In the genomic region with DNA sequence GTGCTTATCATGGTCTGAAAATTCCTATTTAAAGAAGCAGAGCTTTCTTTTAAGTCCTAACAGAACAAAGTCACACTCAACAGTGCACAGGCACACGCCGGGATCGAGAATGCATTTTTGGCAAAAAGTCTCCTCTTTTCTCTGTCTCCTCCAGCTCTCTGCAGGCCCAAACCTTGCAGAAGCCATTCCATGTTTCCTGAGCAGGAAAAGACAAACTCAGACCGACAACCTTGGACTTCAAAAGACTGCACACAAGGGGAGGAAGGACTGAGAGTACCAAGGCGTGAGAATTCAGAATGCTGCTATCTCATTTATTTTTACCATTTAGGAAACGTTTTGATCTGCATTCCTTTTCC, we compare ENCODE assay signal across 2 cellular contexts.
TF ChIP-seq lines count a peak whose summit lies in the region.

No MANE protein-coding gene starts in this region.

TF ChIP-seq in GM23338, 12 proteins besides CTCF, POLR2A, EP300 and RAD21 (continued from another document):
- TF ChIP-seq, protein P1, sequence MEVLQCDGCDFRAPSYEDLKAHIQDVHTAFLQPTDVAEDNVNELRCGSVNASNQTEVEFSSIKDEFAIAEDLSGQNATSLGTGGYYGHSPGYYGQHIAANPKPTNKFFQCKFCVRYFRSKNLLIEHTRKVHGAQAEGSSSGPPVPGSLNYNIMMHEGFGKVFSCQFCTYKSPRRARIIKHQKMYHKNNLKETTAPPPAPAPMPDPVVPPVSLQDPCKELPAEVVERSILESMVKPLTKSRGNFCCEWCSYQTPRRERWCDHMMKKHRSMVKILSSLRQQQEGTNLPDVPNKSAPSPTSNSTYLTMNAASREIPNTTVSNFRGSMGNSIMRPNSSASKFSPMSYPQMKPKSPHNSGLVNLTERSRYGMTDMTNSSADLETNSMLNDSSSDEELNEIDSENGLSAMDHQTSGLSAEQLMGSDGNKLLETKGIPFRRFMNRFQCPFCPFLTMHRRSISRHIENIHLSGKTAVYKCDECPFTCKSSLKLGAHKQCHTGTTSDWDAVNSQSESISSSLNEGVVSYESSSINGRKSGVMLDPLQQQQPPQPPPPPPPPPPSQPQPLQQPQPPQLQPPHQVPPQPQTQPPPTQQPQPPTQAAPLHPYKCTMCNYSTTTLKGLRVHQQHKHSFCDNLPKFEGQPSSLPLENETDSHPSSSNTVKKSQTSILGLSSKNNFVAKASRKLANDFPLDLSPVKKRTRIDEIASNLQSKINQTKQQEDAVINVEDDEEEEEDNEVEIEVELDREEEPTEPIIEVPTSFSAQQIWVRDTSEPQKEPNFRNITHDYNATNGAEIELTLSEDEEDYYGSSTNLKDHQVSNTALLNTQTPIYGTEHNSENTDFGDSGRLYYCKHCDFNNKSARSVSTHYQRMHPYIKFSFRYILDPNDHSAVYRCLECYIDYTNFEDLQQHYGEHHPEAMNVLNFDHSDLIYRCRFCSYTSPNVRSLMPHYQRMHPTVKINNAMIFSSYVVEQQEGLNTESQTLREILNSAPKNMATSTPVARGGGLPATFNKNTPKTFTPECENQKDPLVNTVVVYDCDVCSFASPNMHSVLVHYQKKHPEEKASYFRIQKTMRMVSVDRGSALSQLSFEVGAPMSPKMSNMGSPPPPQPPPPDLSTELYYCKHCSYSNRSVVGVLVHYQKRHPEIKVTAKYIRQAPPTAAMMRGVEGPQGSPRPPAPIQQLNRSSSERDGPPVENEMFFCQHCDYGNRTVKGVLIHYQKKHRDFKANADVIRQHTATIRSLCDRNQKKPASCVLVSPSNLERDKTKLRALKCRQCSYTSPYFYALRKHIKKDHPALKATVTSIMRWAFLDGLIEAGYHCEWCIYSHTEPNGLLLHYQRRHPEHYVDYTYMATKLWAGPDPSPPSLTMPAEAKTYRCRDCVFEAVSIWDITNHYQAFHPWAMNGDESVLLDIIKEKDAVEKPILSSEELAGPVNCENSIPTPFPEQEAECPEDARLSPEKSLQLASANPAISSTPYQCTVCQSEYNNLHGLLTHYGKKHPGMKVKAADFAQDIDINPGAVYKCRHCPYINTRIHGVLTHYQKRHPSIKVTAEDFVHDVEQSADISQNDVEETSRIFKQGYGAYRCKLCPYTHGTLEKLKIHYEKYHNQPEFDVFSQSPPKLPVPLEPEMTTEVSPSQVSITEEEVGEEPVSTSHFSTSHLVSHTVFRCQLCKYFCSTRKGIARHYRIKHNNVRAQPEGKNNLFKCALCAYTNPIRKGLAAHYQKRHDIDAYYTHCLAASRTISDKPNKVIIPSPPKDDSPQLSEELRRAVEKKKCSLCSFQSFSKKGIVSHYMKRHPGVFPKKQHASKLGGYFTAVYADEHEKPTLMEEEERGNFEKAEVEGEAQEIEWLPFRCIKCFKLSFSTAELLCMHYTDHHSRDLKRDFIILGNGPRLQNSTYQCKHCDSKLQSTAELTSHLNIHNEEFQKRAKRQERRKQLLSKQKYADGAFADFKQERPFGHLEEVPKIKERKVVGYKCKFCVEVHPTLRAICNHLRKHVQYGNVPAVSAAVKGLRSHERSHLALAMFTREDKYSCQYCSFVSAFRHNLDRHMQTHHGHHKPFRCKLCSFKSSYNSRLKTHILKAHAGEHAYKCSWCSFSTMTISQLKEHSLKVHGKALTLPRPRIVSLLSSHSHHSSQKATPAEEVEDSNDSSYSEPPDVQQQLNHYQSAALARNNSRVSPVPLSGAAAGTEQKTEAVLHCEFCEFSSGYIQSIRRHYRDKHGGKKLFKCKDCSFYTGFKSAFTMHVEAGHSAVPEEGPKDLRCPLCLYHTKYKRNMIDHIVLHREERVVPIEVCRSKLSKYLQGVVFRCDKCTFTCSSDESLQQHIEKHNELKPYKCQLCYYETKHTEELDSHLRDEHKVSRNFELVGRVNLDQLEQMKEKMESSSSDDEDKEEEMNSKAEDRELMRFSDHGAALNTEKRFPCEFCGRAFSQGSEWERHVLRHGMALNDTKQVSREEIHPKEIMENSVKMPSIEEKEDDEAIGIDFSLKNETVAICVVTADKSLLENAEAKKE (CRISPR knock-in tag; IDR thresholded peaks at IDR 0.05), result no peak
- no peak for TF ChIP-seq JUNB (IDR thresholded peaks at IDR 0.05; ENCODE audit: unreplicated experiment)
- TF ChIP-seq ZNF331 (CRISPR knock-in tag; IDR thresholded peaks at IDR 0.05; ENCODE audit: low read depth), result no peak
- TF ChIP-seq EZH2phosphoT487 (IDR thresholded peaks at IDR 0.05; ENCODE audit: unreplicated experiment), result no peak
- TF ChIP-seq, protein P2, sequence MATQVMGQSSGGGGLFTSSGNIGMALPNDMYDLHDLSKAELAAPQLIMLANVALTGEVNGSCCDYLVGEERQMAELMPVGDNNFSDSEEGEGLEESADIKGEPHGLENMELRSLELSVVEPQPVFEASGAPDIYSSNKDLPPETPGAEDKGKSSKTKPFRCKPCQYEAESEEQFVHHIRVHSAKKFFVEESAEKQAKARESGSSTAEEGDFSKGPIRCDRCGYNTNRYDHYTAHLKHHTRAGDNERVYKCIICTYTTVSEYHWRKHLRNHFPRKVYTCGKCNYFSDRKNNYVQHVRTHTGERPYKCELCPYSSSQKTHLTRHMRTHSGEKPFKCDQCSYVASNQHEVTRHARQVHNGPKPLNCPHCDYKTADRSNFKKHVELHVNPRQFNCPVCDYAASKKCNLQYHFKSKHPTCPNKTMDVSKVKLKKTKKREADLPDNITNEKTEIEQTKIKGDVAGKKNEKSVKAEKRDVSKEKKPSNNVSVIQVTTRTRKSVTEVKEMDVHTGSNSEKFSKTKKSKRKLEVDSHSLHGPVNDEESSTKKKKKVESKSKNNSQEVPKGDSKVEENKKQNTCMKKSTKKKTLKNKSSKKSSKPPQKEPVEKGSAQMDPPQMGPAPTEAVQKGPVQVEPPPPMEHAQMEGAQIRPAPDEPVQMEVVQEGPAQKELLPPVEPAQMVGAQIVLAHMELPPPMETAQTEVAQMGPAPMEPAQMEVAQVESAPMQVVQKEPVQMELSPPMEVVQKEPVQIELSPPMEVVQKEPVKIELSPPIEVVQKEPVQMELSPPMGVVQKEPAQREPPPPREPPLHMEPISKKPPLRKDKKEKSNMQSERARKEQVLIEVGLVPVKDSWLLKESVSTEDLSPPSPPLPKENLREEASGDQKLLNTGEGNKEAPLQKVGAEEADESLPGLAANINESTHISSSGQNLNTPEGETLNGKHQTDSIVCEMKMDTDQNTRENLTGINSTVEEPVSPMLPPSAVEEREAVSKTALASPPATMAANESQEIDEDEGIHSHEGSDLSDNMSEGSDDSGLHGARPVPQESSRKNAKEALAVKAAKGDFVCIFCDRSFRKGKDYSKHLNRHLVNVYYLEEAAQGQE (IDR thresholded peaks at IDR 0.05; ENCODE audit: unreplicated experiment), result no peak

TF ChIP-seq in WTC11, 78 proteins besides CTCF, POLR2A, EP300 and RAD21 (continued from another document):
- TF ChIP-seq, protein P3, sequence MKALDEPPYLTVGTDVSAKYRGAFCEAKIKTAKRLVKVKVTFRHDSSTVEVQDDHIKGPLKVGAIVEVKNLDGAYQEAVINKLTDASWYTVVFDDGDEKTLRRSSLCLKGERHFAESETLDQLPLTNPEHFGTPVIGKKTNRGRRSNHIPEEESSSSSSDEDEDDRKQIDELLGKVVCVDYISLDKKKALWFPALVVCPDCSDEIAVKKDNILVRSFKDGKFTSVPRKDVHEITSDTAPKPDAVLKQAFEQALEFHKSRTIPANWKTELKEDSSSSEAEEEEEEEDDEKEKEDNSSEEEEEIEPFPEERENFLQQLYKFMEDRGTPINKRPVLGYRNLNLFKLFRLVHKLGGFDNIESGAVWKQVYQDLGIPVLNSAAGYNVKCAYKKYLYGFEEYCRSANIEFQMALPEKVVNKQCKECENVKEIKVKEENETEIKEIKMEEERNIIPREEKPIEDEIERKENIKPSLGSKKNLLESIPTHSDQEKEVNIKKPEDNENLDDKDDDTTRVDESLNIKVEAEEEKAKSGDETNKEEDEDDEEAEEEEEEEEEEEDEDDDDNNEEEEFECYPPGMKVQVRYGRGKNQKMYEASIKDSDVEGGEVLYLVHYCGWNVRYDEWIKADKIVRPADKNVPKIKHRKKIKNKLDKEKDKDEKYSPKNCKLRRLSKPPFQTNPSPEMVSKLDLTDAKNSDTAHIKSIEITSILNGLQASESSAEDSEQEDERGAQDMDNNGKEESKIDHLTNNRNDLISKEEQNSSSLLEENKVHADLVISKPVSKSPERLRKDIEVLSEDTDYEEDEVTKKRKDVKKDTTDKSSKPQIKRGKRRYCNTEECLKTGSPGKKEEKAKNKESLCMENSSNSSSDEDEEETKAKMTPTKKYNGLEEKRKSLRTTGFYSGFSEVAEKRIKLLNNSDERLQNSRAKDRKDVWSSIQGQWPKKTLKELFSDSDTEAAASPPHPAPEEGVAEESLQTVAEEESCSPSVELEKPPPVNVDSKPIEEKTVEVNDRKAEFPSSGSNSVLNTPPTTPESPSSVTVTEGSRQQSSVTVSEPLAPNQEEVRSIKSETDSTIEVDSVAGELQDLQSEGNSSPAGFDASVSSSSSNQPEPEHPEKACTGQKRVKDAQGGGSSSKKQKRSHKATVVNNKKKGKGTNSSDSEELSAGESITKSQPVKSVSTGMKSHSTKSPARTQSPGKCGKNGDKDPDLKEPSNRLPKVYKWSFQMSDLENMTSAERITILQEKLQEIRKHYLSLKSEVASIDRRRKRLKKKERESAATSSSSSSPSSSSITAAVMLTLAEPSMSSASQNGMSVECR (CRISPR knock-in tag; IDR thresholded peaks at IDR 0.05; ENCODE audit: borderline replicate concordance), result no peak
- no peak for TF ChIP-seq ESRRA (CRISPR knock-in tag; IDR thresholded peaks at IDR 0.05; ENCODE audit: borderline replicate concordance)
- TF ChIP-seq, protein P4, sequence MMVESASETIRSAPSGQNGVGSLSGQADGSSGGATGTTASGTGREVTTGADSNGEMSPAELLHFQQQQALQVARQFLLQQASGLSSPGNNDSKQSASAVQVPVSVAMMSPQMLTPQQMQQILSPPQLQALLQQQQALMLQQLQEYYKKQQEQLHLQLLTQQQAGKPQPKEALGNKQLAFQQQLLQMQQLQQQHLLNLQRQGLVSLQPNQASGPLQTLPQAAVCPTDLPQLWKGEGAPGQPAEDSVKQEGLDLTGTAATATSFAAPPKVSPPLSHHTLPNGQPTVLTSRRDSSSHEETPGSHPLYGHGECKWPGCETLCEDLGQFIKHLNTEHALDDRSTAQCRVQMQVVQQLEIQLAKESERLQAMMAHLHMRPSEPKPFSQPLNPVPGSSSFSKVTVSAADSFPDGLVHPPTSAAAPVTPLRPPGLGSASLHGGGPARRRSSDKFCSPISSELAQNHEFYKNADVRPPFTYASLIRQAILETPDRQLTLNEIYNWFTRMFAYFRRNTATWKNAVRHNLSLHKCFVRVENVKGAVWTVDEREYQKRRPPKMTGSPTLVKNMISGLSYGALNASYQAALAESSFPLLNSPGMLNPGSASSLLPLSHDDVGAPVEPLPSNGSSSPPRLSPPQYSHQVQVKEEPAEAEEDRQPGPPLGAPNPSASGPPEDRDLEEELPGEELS (CRISPR knock-in tag; IDR thresholded peaks at IDR 0.05), result no peak
- TF ChIP-seq FOXP1 (CRISPR knock-in tag; IDR thresholded peaks at IDR 0.05; ENCODE audit: borderline replicate concordance), result no peak
- TF ChIP-seq, protein P5, sequence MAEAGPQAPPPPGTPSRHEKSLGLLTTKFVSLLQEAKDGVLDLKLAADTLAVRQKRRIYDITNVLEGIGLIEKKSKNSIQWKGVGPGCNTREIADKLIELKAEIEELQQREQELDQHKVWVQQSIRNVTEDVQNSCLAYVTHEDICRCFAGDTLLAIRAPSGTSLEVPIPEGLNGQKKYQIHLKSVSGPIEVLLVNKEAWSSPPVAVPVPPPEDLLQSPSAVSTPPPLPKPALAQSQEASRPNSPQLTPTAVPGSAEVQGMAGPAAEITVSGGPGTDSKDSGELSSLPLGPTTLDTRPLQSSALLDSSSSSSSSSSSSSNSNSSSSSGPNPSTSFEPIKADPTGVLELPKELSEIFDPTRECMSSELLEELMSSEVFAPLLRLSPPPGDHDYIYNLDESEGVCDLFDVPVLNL (CRISPR knock-in tag; IDR thresholded peaks at IDR 0.05; ENCODE audit: borderline replicate concordance, low read depth), result no peak
- no peak for TF ChIP-seq IRF2 (CRISPR knock-in tag; IDR thresholded peaks at IDR 0.05; ENCODE audit: borderline replicate concordance, low read depth)
- TF ChIP-seq, protein P6, sequence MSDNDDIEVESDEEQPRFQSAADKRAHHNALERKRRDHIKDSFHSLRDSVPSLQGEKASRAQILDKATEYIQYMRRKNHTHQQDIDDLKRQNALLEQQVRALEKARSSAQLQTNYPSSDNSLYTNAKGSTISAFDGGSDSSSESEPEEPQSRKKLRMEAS (CRISPR knock-in tag; IDR thresholded peaks at IDR 0.05), result no peak
- TF ChIP-seq GRHL2 (CRISPR knock-in tag; IDR thresholded peaks at IDR 0.05; ENCODE audit: insufficient replicate concordance, severe bottlenecking), result no peak
- TF ChIP-seq, protein P7, sequence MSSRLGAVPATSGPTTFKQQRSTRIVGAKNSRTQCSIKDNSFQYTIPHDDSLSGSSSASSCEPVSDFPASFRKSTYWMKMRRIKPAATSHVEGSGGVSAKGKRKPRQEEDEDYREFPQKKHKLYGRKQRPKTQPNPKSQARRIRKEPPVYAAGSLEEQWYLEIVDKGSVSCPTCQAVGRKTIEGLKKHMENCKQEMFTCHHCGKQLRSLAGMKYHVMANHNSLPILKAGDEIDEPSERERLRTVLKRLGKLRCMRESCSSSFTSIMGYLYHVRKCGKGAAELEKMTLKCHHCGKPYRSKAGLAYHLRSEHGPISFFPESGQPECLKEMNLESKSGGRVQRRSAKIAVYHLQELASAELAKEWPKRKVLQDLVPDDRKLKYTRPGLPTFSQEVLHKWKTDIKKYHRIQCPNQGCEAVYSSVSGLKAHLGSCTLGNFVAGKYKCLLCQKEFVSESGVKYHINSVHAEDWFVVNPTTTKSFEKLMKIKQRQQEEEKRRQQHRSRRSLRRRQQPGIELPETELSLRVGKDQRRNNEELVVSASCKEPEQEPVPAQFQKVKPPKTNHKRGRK (CRISPR knock-in tag; IDR thresholded peaks at IDR 0.05; ENCODE audit: borderline replicate concordance), result no peak
- TF ChIP-seq JAZF1 (CRISPR knock-in tag; IDR thresholded peaks at IDR 0.05), result no peak
- TF ChIP-seq TCF7 (CRISPR knock-in tag; IDR thresholded peaks at IDR 0.05; ENCODE audit: low read depth), result no peak
